In the genomic region with DNA sequence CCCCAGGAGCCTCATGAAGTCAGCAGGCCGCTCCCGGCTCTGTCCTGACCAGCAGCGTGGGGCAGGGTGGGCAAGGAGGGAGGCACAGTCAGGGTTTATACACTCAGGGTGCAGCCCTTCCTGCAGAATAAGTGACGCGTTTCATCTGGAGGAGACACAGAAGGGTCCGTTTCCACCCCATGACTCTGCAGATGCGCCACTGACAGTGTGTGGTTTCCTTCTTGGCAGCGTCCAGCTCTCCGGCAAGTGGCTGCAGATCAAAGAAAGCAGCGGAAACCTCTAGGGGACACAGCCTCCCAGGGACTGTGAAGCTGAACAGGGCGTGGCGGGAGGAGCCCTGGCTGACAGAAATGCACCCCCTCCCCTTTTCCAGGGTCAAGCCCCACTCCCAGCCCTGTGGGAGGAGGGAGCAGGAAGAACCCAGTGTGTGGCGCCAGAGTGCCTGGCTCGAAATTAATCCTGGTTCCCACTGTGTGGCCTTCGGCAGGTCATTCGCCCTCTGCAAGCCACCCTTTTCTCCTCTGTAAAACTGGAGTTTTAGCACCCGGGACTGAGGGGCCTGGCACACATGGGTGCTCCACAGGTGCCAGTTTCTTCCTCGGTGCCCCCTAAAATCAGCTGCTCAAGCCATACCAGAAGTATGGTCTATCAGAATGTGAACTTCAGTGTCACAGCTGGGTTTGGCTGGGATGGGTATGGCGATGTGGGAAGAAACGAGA, we compare ENCODE assay signal across 1 cellular context.
TF ChIP-seq lines count a peak whose summit lies in the region.

No MANE protein-coding gene starts in this region.

TF ChIP-seq in HepG2, 621 proteins besides CTCF, POLR2A, EP300 and RAD21 (continued from another document and continues in another):
- TF ChIP-seq MXD4 (CRISPR knock-in tag; IDR thresholded peaks at IDR 0.05) (peak; percentile 73), HDAC2 (CRISPR knock-in tag; IDR thresholded peaks at IDR 0.05) (peak; percentile 84), ZNF556 (CRISPR knock-in tag; IDR thresholded peaks at IDR 0.05; ENCODE audit: borderline replicate concordance) (peak; percentile 84; the same call in 1 of the 2 replicates), ZBTB7A (CRISPR knock-in tag; IDR thresholded peaks at IDR 0.05) (peak; percentile 93), ZNF615 (CRISPR knock-in tag; IDR thresholded peaks at IDR 0.05; ENCODE audit: borderline replicate concordance) (no peak), MLLT10 (CRISPR knock-in tag; IDR thresholded peaks at IDR 0.05) (no peak), MYC (CRISPR knock-in tag; IDR thresholded peaks at IDR 0.05; ENCODE audit: borderline replicate concordance) (peak; percentile 59; the same call in 1 of the 2 replicates), RFX5 (IDR thresholded peaks at IDR 0.05; ENCODE audit: low read depth, low read length) (0 out of 2 replicates have a peak, but pooled peaks have one; percentile 30), POLR2G (IDR thresholded peaks at IDR 0.05; ENCODE audit: low read depth, low read length) (peak; percentile 73), ATAD3A (CRISPR knock-in tag; IDR thresholded peaks at IDR 0.05) (no peak), ZNF616 (CRISPR knock-in tag; IDR thresholded peaks at IDR 0.05; ENCODE audit: low read depth) (0 out of 2 replicates have a peak, but pooled peaks have one; percentile 49), ARNT2 (CRISPR knock-in tag; IDR thresholded peaks at IDR 0.05; ENCODE audit: low read depth) (0 out of 2 replicates have a peak, but pooled peaks have one; percentile 56), KAT8 (CRISPR knock-in tag; IDR thresholded peaks at IDR 0.05) (peak; percentile 71), TEAD3 (CRISPR knock-in tag; optimal IDR thresholded peaks at IDR 0.05; ENCODE audit: borderline replicate concordance) (peak; percentile 81), KDM6A (CRISPR knock-in tag; IDR thresholded peaks at IDR 0.05; ENCODE audit: low read depth) (0 out of 2 replicates have a peak, but pooled peaks have one; percentile 24), ZNF317 (CRISPR knock-in tag; IDR thresholded peaks at IDR 0.05) (no peak), DMAP1 (CRISPR knock-in tag; IDR thresholded peaks at IDR 0.05) (peak; percentile 88), CBX1 (IDR thresholded peaks at IDR 0.05; ENCODE audit: low read depth) (peak; percentile 49)
- TF ChIP-seq, protein P1, sequence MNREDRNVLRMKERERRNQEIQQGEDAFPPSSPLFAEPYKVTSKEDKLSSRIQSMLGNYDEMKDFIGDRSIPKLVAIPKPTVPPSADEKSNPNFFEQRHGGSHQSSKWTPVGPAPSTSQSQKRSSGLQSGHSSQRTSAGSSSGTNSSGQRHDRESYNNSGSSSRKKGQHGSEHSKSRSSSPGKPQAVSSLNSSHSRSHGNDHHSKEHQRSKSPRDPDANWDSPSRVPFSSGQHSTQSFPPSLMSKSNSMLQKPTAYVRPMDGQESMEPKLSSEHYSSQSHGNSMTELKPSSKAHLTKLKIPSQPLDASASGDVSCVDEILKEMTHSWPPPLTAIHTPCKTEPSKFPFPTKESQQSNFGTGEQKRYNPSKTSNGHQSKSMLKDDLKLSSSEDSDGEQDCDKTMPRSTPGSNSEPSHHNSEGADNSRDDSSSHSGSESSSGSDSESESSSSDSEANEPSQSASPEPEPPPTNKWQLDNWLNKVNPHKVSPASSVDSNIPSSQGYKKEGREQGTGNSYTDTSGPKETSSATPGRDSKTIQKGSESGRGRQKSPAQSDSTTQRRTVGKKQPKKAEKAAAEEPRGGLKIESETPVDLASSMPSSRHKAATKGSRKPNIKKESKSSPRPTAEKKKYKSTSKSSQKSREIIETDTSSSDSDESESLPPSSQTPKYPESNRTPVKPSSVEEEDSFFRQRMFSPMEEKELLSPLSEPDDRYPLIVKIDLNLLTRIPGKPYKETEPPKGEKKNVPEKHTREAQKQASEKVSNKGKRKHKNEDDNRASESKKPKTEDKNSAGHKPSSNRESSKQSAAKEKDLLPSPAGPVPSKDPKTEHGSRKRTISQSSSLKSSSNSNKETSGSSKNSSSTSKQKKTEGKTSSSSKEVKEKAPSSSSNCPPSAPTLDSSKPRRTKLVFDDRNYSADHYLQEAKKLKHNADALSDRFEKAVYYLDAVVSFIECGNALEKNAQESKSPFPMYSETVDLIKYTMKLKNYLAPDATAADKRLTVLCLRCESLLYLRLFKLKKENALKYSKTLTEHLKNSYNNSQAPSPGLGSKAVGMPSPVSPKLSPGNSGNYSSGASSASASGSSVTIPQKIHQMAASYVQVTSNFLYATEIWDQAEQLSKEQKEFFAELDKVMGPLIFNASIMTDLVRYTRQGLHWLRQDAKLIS (CRISPR knock-in tag; IDR thresholded peaks at IDR 0.05), result 0 out of 2 replicates have a peak, but pooled peaks have one; percentile 30
- TF ChIP-seq, protein P2, sequence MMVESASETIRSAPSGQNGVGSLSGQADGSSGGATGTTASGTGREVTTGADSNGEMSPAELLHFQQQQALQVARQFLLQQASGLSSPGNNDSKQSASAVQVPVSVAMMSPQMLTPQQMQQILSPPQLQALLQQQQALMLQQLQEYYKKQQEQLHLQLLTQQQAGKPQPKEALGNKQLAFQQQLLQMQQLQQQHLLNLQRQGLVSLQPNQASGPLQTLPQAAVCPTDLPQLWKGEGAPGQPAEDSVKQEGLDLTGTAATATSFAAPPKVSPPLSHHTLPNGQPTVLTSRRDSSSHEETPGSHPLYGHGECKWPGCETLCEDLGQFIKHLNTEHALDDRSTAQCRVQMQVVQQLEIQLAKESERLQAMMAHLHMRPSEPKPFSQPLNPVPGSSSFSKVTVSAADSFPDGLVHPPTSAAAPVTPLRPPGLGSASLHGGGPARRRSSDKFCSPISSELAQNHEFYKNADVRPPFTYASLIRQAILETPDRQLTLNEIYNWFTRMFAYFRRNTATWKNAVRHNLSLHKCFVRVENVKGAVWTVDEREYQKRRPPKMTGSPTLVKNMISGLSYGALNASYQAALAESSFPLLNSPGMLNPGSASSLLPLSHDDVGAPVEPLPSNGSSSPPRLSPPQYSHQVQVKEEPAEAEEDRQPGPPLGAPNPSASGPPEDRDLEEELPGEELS (CRISPR knock-in tag; IDR thresholded peaks at IDR 0.05), result peak; percentile 55
- TF ChIP-seq, protein P3, sequence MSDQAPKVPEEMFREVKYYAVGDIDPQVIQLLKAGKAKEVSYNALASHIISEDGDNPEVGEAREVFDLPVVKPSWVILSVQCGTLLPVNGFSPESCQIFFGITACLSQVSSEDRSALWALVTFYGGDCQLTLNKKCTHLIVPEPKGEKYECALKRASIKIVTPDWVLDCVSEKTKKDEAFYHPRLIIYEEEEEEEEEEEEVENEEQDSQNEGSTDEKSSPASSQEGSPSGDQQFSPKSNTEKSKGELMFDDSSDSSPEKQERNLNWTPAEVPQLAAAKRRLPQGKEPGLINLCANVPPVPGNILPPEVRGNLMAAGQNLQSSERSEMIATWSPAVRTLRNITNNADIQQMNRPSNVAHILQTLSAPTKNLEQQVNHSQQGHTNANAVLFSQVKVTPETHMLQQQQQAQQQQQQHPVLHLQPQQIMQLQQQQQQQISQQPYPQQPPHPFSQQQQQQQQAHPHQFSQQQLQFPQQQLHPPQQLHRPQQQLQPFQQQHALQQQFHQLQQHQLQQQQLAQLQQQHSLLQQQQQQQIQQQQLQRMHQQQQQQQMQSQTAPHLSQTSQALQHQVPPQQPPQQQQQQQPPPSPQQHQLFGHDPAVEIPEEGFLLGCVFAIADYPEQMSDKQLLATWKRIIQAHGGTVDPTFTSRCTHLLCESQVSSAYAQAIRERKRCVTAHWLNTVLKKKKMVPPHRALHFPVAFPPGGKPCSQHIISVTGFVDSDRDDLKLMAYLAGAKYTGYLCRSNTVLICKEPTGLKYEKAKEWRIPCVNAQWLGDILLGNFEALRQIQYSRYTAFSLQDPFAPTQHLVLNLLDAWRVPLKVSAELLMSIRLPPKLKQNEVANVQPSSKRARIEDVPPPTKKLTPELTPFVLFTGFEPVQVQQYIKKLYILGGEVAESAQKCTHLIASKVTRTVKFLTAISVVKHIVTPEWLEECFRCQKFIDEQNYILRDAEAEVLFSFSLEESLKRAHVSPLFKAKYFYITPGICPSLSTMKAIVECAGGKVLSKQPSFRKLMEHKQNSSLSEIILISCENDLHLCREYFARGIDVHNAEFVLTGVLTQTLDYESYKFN (CRISPR knock-in tag; conservative IDR thresholded peaks at IDR 0.05), result peak; percentile 72
- TF ChIP-seq, protein P4, sequence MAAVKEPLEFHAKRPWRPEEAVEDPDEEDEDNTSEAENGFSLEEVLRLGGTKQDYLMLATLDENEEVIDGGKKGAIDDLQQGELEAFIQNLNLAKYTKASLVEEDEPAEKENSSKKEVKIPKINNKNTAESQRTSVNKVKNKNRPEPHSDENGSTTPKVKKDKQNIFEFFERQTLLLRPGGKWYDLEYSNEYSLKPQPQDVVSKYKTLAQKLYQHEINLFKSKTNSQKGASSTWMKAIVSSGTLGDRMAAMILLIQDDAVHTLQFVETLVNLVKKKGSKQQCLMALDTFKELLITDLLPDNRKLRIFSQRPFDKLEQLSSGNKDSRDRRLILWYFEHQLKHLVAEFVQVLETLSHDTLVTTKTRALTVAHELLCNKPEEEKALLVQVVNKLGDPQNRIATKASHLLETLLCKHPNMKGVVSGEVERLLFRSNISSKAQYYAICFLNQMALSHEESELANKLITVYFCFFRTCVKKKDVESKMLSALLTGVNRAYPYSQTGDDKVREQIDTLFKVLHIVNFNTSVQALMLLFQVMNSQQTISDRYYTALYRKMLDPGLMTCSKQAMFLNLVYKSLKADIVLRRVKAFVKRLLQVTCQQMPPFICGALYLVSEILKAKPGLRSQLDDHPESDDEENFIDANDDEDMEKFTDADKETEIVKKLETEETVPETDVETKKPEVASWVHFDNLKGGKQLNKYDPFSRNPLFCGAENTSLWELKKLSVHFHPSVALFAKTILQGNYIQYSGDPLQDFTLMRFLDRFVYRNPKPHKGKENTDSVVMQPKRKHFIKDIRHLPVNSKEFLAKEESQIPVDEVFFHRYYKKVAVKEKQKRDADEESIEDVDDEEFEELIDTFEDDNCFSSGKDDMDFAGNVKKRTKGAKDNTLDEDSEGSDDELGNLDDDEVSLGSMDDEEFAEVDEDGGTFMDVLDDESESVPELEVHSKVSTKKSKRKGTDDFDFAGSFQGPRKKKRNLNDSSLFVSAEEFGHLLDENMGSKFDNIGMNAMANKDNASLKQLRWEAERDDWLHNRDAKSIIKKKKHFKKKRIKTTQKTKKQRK (IDR thresholded peaks at IDR 0.05; ENCODE audit: low read length), result no peak
- TF ChIP-seq, protein P5, sequence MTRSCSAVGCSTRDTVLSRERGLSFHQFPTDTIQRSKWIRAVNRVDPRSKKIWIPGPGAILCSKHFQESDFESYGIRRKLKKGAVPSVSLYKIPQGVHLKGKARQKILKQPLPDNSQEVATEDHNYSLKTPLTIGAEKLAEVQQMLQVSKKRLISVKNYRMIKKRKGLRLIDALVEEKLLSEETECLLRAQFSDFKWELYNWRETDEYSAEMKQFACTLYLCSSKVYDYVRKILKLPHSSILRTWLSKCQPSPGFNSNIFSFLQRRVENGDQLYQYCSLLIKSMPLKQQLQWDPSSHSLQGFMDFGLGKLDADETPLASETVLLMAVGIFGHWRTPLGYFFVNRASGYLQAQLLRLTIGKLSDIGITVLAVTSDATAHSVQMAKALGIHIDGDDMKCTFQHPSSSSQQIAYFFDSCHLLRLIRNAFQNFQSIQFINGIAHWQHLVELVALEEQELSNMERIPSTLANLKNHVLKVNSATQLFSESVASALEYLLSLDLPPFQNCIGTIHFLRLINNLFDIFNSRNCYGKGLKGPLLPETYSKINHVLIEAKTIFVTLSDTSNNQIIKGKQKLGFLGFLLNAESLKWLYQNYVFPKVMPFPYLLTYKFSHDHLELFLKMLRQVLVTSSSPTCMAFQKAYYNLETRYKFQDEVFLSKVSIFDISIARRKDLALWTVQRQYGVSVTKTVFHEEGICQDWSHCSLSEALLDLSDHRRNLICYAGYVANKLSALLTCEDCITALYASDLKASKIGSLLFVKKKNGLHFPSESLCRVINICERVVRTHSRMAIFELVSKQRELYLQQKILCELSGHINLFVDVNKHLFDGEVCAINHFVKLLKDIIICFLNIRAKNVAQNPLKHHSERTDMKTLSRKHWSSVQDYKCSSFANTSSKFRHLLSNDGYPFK (CRISPR knock-in tag; IDR thresholded peaks at IDR 0.05; ENCODE audit: borderline replicate concordance), result peak; percentile 51; the same call in 1 of the 2 replicates
- TF ChIP-seq, protein P6, sequence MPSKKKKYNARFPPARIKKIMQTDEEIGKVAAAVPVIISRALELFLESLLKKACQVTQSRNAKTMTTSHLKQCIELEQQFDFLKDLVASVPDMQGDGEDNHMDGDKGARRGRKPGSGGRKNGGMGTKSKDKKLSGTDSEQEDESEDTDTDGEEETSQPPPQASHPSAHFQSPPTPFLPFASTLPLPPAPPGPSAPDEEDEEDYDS (CRISPR knock-in tag; IDR thresholded peaks at IDR 0.05), result peak; percentile 66
- TF ChIP-seq, protein P7, sequence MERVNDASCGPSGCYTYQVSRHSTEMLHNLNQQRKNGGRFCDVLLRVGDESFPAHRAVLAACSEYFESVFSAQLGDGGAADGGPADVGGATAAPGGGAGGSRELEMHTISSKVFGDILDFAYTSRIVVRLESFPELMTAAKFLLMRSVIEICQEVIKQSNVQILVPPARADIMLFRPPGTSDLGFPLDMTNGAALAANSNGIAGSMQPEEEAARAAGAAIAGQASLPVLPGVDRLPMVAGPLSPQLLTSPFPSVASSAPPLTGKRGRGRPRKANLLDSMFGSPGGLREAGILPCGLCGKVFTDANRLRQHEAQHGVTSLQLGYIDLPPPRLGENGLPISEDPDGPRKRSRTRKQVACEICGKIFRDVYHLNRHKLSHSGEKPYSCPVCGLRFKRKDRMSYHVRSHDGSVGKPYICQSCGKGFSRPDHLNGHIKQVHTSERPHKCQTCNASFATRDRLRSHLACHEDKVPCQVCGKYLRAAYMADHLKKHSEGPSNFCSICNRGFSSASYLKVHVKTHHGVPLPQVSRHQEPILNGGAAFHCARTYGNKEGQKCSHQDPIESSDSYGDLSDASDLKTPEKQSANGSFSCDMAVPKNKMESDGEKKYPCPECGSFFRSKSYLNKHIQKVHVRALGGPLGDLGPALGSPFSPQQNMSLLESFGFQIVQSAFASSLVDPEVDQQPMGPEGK (CRISPR knock-in tag; IDR thresholded peaks at IDR 0.05), result peak; percentile 85
- TF ChIP-seq, protein P8, sequence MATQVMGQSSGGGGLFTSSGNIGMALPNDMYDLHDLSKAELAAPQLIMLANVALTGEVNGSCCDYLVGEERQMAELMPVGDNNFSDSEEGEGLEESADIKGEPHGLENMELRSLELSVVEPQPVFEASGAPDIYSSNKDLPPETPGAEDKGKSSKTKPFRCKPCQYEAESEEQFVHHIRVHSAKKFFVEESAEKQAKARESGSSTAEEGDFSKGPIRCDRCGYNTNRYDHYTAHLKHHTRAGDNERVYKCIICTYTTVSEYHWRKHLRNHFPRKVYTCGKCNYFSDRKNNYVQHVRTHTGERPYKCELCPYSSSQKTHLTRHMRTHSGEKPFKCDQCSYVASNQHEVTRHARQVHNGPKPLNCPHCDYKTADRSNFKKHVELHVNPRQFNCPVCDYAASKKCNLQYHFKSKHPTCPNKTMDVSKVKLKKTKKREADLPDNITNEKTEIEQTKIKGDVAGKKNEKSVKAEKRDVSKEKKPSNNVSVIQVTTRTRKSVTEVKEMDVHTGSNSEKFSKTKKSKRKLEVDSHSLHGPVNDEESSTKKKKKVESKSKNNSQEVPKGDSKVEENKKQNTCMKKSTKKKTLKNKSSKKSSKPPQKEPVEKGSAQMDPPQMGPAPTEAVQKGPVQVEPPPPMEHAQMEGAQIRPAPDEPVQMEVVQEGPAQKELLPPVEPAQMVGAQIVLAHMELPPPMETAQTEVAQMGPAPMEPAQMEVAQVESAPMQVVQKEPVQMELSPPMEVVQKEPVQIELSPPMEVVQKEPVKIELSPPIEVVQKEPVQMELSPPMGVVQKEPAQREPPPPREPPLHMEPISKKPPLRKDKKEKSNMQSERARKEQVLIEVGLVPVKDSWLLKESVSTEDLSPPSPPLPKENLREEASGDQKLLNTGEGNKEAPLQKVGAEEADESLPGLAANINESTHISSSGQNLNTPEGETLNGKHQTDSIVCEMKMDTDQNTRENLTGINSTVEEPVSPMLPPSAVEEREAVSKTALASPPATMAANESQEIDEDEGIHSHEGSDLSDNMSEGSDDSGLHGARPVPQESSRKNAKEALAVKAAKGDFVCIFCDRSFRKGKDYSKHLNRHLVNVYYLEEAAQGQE (IDR thresholded peaks at IDR 0.05; ENCODE audit: borderline replicate concordance in 1 of 2, low read depth in 1 of 2, low read length in 2 of 2), result no peak
